ENCODE assay signal across 22 cellular contexts in the genomic region with DNA sequence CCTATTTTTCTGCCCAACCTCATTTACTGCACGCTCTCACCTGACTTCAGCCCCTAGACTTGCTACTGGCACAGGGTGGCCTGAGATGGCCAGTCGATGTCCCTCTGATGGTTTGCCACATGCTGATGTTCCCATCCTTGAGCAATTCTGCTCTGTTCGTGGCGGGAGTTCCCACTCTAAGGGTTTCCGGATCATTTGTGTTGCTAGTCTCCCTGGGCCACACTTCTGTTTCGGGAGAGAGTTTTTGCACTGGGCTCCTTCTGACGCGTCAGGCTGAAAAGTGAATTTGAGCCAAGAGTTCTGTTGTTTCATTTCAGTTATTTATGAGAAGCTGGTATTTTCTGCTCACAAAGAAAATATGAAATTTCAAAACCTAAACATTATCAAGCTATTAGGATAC.
A peak's percentile ranks its signal among the peaks of the same experiment; 100 is the strongest.
DNase-seq lines count a peak whose midpoint lies in the region; ATAC-seq and TF ChIP-seq lines count a peak whose summit lies in the region.
"Had no signal": no experiment of that assay in that cellular context is flagged by ENCODE, and none has a peak within 500 bp of the region (broad histone marks: within the 10 kb centered on the region; RNA-seq: fewer than 3 reads in every experiment).

No MANE protein-coding gene starts in this region.

- H2AFZ ChIP-seq in osteoblast (ENCODE audit: low read length): peak overlapping the region; percentile 58

- H3K9me3 ChIP-seq in osteoblast (ENCODE audit: low read depth, low read length) (no peaks in the 10 kb centered on the region), thyroid gland (no peaks in the 10 kb centered on the region)
- H3K9me3 ChIP-seq: HAP-1, Peyer's patch had no signal

- DNase-seq in left ventricle myocardium superior (no peak), cardiac septum (ENCODE audit: low spot score) (no peak), fibroblast of pulmonary artery (ENCODE audit: low read depth) (peak; percentile 14), osteoblast (ENCODE audit: insufficient read length, low spot score, missing footprints) (peak; percentile 13), thyroid gland (peak; percentile 48 to 65)
- no peak for DNase-seq in activated CD4-positive, alpha-beta T cell treated with anti-CD3 and anti-CD28 coated beads for 36 hours
- DNase-seq: DMS53, GDM1, MG63, NCI-H1417, NCI-H1694 treated with DMSO at 0.1 percent for 48 hours, NCI-H2081 treated with DMSO at 0.1 percent for 48 hours, NCI-H2171 treated with DMSO at 0.1 percent for 48 hours, NCI-H524 treated with DMSO at 0.1 percent for 48 hours, Peyer's patch had no signal

- no peak for TF ChIP-seq POLR2A in thyroid gland (IDR thresholded peaks at IDR 0.05)

- H3K27ac ChIP-seq in osteoblast (ENCODE audit: low read depth, low read length) (no peak overlapping the region), thyroid gland (peak overlapping the region; percentile 25 to 64 (median 56))
- H3K27ac ChIP-seq: C4-2B, HL-60, Peyer's patch had no signal

- POLR2A ChIA-PET in activated CD4-positive, alpha-beta T cell treated with anti-CD3 and anti-CD28 coated beads for 36 hours (lab: Charles Lee): no interaction called here

- CTCF ChIA-PET in activated CD4-positive, alpha-beta T cell treated with anti-CD3 and anti-CD28 coated beads for 36 hours (lab: Charles Lee): no interaction called here

- no peaks in the 10 kb centered on the region for H3K9me3 Mint-ChIP-seq in activated CD4-positive, alpha-beta T cell treated with anti-CD3 and anti-CD28 coated beads for 36 hours (ENCODE audit: low read depth)

- H4K20me1 ChIP-seq in osteoblast (ENCODE audit: insufficient read depth, low read length): no peaks in the 10 kb centered on the region

- no peak for TF ChIP-seq CTCF in fibroblast of pulmonary artery (IDR thresholded peaks at IDR 0.05; ENCODE audit: low read length, missing control alignments)
- TF ChIP-seq CTCF in osteoblast (IDR thresholded peaks at IDR 0.05; ENCODE audit: extremely low read depth, low read depth, low read length): no peak
- no peak for TF ChIP-seq CTCF in thyroid gland (IDR thresholded peaks at IDR 0.05)

- H3K4me2 ChIP-seq in osteoblast (ENCODE audit: insufficient read depth, low read length): no peak overlapping the region

- H3K27me3 Mint-ChIP-seq in activated CD4-positive, alpha-beta T cell treated with anti-CD3 and anti-CD28 coated beads for 36 hours: no peaks in the 10 kb centered on the region

- 39 to 46% methylated on average over 8 of the region's 8 CpGs for whole genome bisulfite sequencing in thyroid gland, 2 donors

- H3K4me1 Mint-ChIP-seq in activated CD4-positive, alpha-beta T cell treated with anti-CD3 and anti-CD28 coated beads for 36 hours: no peaks in the 10 kb centered on the region

- H3K4me3 ChIP-seq in fibroblast of pulmonary artery (replicated peaks; ENCODE audit: low read depth, low read length) (no peak overlapping the region), osteoblast (ENCODE audit: insufficient read depth, low read length) (no peak overlapping the region), thyroid gland (replicated peaks in 1 of 3) (no peak overlapping the region)
- H3K4me3 ChIP-seq: HAP-1, K562, MG63, Peyer's patch had no signal

- H3K36me3 Mint-ChIP-seq in activated CD4-positive, alpha-beta T cell treated with anti-CD3 and anti-CD28 coated beads for 36 hours (ENCODE audit: low read depth): no peaks in the 10 kb centered on the region

- ATAC-seq in left ventricle myocardium superior: peak; percentile 19
- no peak for ATAC-seq in GM21447 (IDR thresholded peaks at IDR 0.05; ENCODE audit: unreplicated experiment)
- no peak for ATAC-seq in GM21825 (IDR thresholded peaks at IDR 0.05; ENCODE audit: unreplicated experiment)
- ATAC-seq in activated CD4-positive, alpha-beta T cell treated with anti-CD3 and anti-CD28 coated beads for 36 hours: no peak
- ATAC-seq: HepG2, K562 had no signal

- H3K36me3 ChIP-seq in osteoblast (ENCODE audit: insufficient read depth, low read length) (no peaks in the 10 kb centered on the region), thyroid gland (no peaks in the 10 kb centered on the region)
- H3K36me3 ChIP-seq: HAP-1, MG63, Peyer's patch had no signal

- no peaks in the 10 kb centered on the region for H3K79me2 ChIP-seq in osteoblast (ENCODE audit: insufficient read depth, low read length)

- no peak overlapping the region for H3K4me3 Mint-ChIP-seq in activated CD4-positive, alpha-beta T cell treated with anti-CD3 and anti-CD28 coated beads for 36 hours

- H3K27me3 ChIP-seq in osteoblast (ENCODE audit: insufficient read depth, low read length) (no peaks in the 10 kb centered on the region), thyroid gland (no peaks in the 10 kb centered on the region)
- H3K27me3 ChIP-seq: MG63, Peyer's patch had no signal

- peaks cover 9% of the 10 kb centered on the region for H3K4me1 ChIP-seq in osteoblast (ENCODE audit: insufficient read depth, low read length)
- H3K4me1 ChIP-seq in thyroid gland: peaks cover 34 to 37% of the 10 kb centered on the region in 2 donors
- H3K4me1 ChIP-seq: HAP-1, Peyer's patch had no signal

- H3K27ac Mint-ChIP-seq in activated CD4-positive, alpha-beta T cell treated with anti-CD3 and anti-CD28 coated beads for 36 hours: no peak overlapping the region

- intact Hi-C loops in left ventricle myocardium superior (cut with micrococcal nuclease): no loop called here
- intact Hi-C loops in cardiac septum (cut with DNase I): no loop called here
- intact Hi-C loops in thyroid gland (cut with DNase I): loop anchor here (10.0 kb wide), 1 partner anchor 78 kb away; no protein-coding TSS in a partner anchor
- intact Hi-C loops in activated CD4-positive, alpha-beta T cell treated with anti-CD3 and anti-CD28 coated beads for 36 hours (cut with DNase I, micrococcal nuclease): no loop called here

Comparison
In these comparisons a context has a peak if more than half of its experiments do, and no peak if none do; other contexts are left out.
1. DNase-seq: peak in fibroblast of pulmonary artery (single experiment), osteoblast (single experiment) and thyroid gland (2 of 2); none in left ventricle myocardium superior (single experiment), cardiac septum (single experiment) and activated CD4-positive, alpha-beta T cell treated with anti-CD3 and anti-CD28 coated beads for 36 hours (single experiment).